ENCODE assay signal across 22 cellular contexts in genomic region chr9:19648672-19649071, GRCh38.
"Had no signal": no experiment of that assay in that cellular context is flagged by ENCODE, and none has a peak within 500 bp of the region (broad histone marks: within the 10 kb centered on the region; RNA-seq: fewer than 3 reads in every experiment).

No MANE protein-coding gene starts in this region.

- H3K9me3 ChIP-seq: esophagus squamous epithelium, mucosa of descending colon, neutrophil, psoas muscle, spleen, testis, tibial nerve, upper lobe of right lung, vagina had no signal

- ATAC-seq: effector memory CD8-positive, alpha-beta T cell; foreskin keratinocyte; left colon; mucosa of descending colon; naive thymus-derived CD8-positive, alpha-beta T cell; psoas muscle; sciatic nerve; stimulated activated memory B cell treated with anti-CD40 and anti-IgM and Interleukin-4, amounts not matched to agents 10 μg/mL and 1 μg/mL and 100 μg/mL, for 72 hours; upper lobe of right lung had no signal

- H3K27ac ChIP-seq: esophagus squamous epithelium, foreskin keratinocyte, neutrophil, psoas muscle, spleen, testis, tibial nerve, upper lobe of right lung, vagina had no signal

- H3K4me1 ChIP-seq: esophagus squamous epithelium, foreskin keratinocyte, psoas muscle, spleen, testis, tibial nerve, upper lobe of right lung, vagina had no signal

- H3K27me3 ChIP-seq: esophagus squamous epithelium, foreskin keratinocyte, neutrophil, spleen, testis, tibial nerve, upper lobe of right lung, vagina had no signal

- DNase-seq: cortex of kidney; effector memory CD8-positive, alpha-beta T cell; esophagus squamous epithelium; foreskin keratinocyte; hippocampal formation; left colon; mammary epithelial cell; mucosa of descending colon; naive thymus-derived CD8-positive, alpha-beta T cell; psoas muscle; retina; spleen; stimulated activated CD4-positive, alpha-beta T cell treated with anti-CD3 and anti-CD28 coated beads, Interleukin-15, amount 100 ng/mL, for 24 hours; stimulated activated CD4-positive, alpha-beta T cell treated with anti-CD3 and anti-CD28 coated beads, Interleukin-1b, Interleukin-23, amount 100 ng/mL, for 48 hours; stimulated activated CD4-positive, alpha-beta T cell treated with anti-CD3 and anti-CD28 coated beads, Interleukin-4, amount 100 ng/mL, for 24 hours; testis; upper lobe of right lung had no signal

- H3K36me3 ChIP-seq: esophagus squamous epithelium, neutrophil, spleen, tibial nerve, upper lobe of right lung, vagina had no signal

- H3K4me3 ChIP-seq: esophagus squamous epithelium, mucosa of descending colon, psoas muscle, spleen, testis, tibial nerve, upper lobe of right lung, vagina had no signal
